ENCODE assay signal across 27 cellular contexts in genomic region chr5:154819546-154819945, GRCh38. TPM values are rescaled to one million over a fixed set of nuclear protein-coding genes. Genes with fewer than 3 reads are reported as not detected.
DNase-seq lines count a peak whose midpoint lies in the region; ATAC-seq, FAIRE-seq and TF ChIP-seq lines count a peak whose summit lies in the region.
"Had no signal": no experiment of that assay in that cellular context is flagged by ENCODE, and none has a peak within 500 bp of the region (broad histone marks: within the 10 kb centered on the region; RNA-seq: fewer than 3 reads in every experiment).

No MANE protein-coding gene starts in this region.

- no peak for ATAC-seq in activated CD8-positive, alpha-beta memory T cell treated with anti-CD3 and anti-CD28 coated beads, Interleukin-2, amount 10 ng/mL, durations not matched to agents 7 days and 5 days
- ATAC-seq in K562 (no peak), HG03460 (IDR thresholded peaks at IDR 0.05; ENCODE audit: unreplicated experiment) (no peak)
- ATAC-seq: A549, SK-N-SH treated with all-trans-retinoic acid at 6 μM for 48 hours had no signal

- H3K27ac ChIP-seq in K562 (ENCODE audit: extremely low read depth, low read depth, low read length) = peak overlapping the region; percentile 34; the same call in 1 of the 3 replicates
- H3K27ac ChIP-seq in esophagus muscularis mucosa (replicated peaks in 1 of 4) = peak overlapping the region in 1 of 4 donors; percentile 36
- H3K27ac ChIP-seq: A549, hepatocyte, transverse colon, VCaP had no signal

- TF ChIP-seq RAD21 in K562 (CRISPR knock-in tag; conservative IDR thresholded peaks at IDR 0.05 in 1 of 2, IDR thresholded peaks at IDR 0.05 in 1 of 2) = no peak

- CTCF ChIA-PET in activated CD8-positive, alpha-beta memory T cell treated with anti-CD3 and anti-CD28 coated beads, Interleukin-2, amount 10 ng/mL, durations not matched to agents 7 days and 5 days (lab: Charles Lee) = interaction anchor here (0.9 to 1.3 kb wide), 3 partner anchors 15 to 169 kb away, joined by 3 to 6 read pairs (median 3); no protein-coding TSS in a partner anchor
- CTCF ChIA-PET in Caco-2 (lab: Charles Lee) (interaction anchor here (0.5 kb wide), 1 partner anchor 255 kb away, joined by 3 read pairs; no protein-coding TSS in a partner anchor), K562 (lab: Yijun Ruan, JAX; ENCODE audit: low intra/inter-chr PET ratio) (no interaction called here)

- peak overlapping the region; percentile 55 for H3K27ac Mint-ChIP-seq in activated CD8-positive, alpha-beta memory T cell treated with anti-CD3 and anti-CD28 coated beads, Interleukin-2, amount 10 ng/mL, durations not matched to agents 7 days and 5 days
- H3K27ac Mint-ChIP-seq in Caco-2 (ENCODE audit: unreplicated experiment) (peak overlapping the region; percentile 42), nephron progenitor cell (peak overlapping the region; percentile 64)

- H3K36me3 ChIP-seq in Caco-2 (ENCODE audit: control insufficient read depth, insufficient read depth, low read length) (peaks cover 5% of the 10 kb centered on the region), K562 (ENCODE audit: control insufficient read depth, insufficient read depth, low read length) (peaks cover 96% of the 10 kb centered on the region), esophagus muscularis mucosa (peaks cover 15 to 98% (median 92%) of the 10 kb centered on the region in 4 donors)

- peaks cover 26% of the 10 kb centered on the region for H3K36me3 Mint-ChIP-seq in activated CD8-positive, alpha-beta memory T cell treated with anti-CD3 and anti-CD28 coated beads, Interleukin-2, amount 10 ng/mL, durations not matched to agents 7 days and 5 days
- H3K36me3 Mint-ChIP-seq in Caco-2 (ENCODE audit: insufficient read depth, unreplicated experiment) (peaks cover 99% of the 10 kb centered on the region), nephron progenitor cell (ENCODE audit: low read depth) (peaks cover 80% of the 10 kb centered on the region)

- TF ChIP-seq POLR2A in K562 (conservative IDR thresholded peaks at IDR 0.05) = no peak
- TF ChIP-seq POLR2A in esophagus muscularis mucosa (IDR thresholded peaks at IDR 0.05; ENCODE audit: low read depth) = no peak

- no peaks in the 10 kb centered on the region; the same call in 1 of the 2 replicates for H3K4me1 ChIP-seq in Caco-2
- peaks cover 19 to 26% of the 10 kb centered on the region in 2 experiments for H3K4me1 ChIP-seq in K562 (replicated peaks in 1 of 2; ENCODE audit: control insufficient read depth in 2 of 2, insufficient read depth in 2 of 2, low read length in 2 of 2)
- peaks cover 0 to 19% (median 14%) of the 10 kb centered on the region in 4 donors for H3K4me1 ChIP-seq in esophagus muscularis mucosa
- H3K4me1 ChIP-seq: transverse colon had no signal

- H4K20me1 ChIP-seq in K562 (replicated peaks; ENCODE audit: control insufficient read depth, insufficient read depth, low read length) = peaks cover 4% of the 10 kb centered on the region; the same call in 1 of the 2 replicates

- TF ChIP-seq CTCF in Caco-2 (IDR thresholded peaks at IDR 0.05; ENCODE audit: insufficient read depth in 1 of 2, low read depth in 1 of 2, low read length in 1 of 2, severe bottlenecking in 1 of 2, unreplicated experiment in 1 of 2) = no peak
- no peak for TF ChIP-seq CTCF in K562 (IDR thresholded peaks at IDR 0.05 in 2 of 3, conservative IDR thresholded peaks at IDR 0.05 in 1 of 3; ENCODE audit: insufficient read depth in 2 of 3, low read depth in 1 of 3, low read length in 3 of 3)
- no peak for TF ChIP-seq CTCF in nephron progenitor cell (IDR thresholded peaks at IDR 0.05)
- no peak for TF ChIP-seq CTCF in esophagus muscularis mucosa (IDR thresholded peaks at IDR 0.05)

- H3K4me1 Mint-ChIP-seq in activated CD8-positive, alpha-beta memory T cell treated with anti-CD3 and anti-CD28 coated beads, Interleukin-2, amount 10 ng/mL, durations not matched to agents 7 days and 5 days = peaks cover 29% of the 10 kb centered on the region
- H3K4me1 Mint-ChIP-seq in Caco-2 (ENCODE audit: low read depth, unreplicated experiment) (no peaks in the 10 kb centered on the region), nephron progenitor cell (peaks cover 12% of the 10 kb centered on the region)

- in situ Hi-C loops in K562 (cut with MboI) = no loop called here

- peaks cover 3% of the 10 kb centered on the region for H3K9me1 ChIP-seq in K562 (ENCODE audit: control insufficient read depth, insufficient read depth, low read length)

- H2AFZ ChIP-seq in K562 (ENCODE audit: low read depth, low read length) = no peak overlapping the region
- H2AFZ ChIP-seq: hepatocyte had no signal

- no peak for DNase-seq in activated CD8-positive, alpha-beta memory T cell treated with anti-CD3 and anti-CD28 coated beads, Interleukin-2, amount 10 ng/mL, durations not matched to agents 7 days and 5 days
- no peak for DNase-seq in activated CD8-positive, alpha-beta memory T cell treated with anti-CD3 and anti-CD28 coated beads for 24 hours
- DNase-seq in Caco-2 (no peak), K562 (ENCODE audit: extremely low read depth in 1 of 4, low spot score in 3 of 4) (no peak), nephron progenitor cell (no peak), mesenteric fat pad (ENCODE audit: low spot score) (no peak), esophagus muscularis mucosa (ENCODE audit: extremely low spot score) (no peak)
- DNase-seq: activated CD4-positive, alpha-beta T cell treated with anti-CD3 and anti-CD28 coated beads, Interleukin-2, amount 50 U/mL, for 1 hour; activated CD8-positive, alpha-beta memory T cell treated with anti-CD3 and anti-CD28 coated beads, Interleukin-2, amount 50 U/mL, for 4 hours; activated gamma-delta T cell; AML-193; CD4-positive, alpha-beta memory T cell; cortex of kidney; GOT3; mesendoderm; NCI-H1048; NCI-H1694; stimulated activated CD8-positive, alpha-beta memory T cell treated with anti-CD3 and anti-CD28 coated beads, Interleukin-4, amount 100 ng/mL, for 48 hours; transverse colon had no signal

- peaks cover 8% of the 10 kb centered on the region; the same call in 1 of the 3 replicates for H3K79me2 ChIP-seq in K562 (ENCODE audit: control insufficient read depth, insufficient read depth, low read length)

- TF ChIP-seq EP300 in K562 (IDR thresholded peaks at IDR 0.05; ENCODE audit: low read length) (no peak), esophagus muscularis mucosa (IDR thresholded peaks at IDR 0.05) (no peak)

- 84% methylated on average over 6 of the region's 7 CpGs for WGBS in K562 (ENCODE audit: insufficient coverage, low coverage, missing lambda C conversion rate)
- WGBS in esophagus muscularis mucosa = 72% methylated on average over 7 of the region's 7 CpGs

- no peak for FAIRE-seq in K562 (lab: Jason Lieb, UNC)
- FAIRE-seq: A549, frontal cortex had no signal

- no peaks in the 10 kb centered on the region for H3K9me3 Mint-ChIP-seq in activated CD8-positive, alpha-beta memory T cell treated with anti-CD3 and anti-CD28 coated beads, Interleukin-2, amount 10 ng/mL, durations not matched to agents 7 days and 5 days (ENCODE audit: low read depth)
- H3K9me3 Mint-ChIP-seq in Caco-2 (ENCODE audit: unreplicated experiment) = no peaks in the 10 kb centered on the region
- no peaks in the 10 kb centered on the region for H3K9me3 Mint-ChIP-seq in nephron progenitor cell
- H3K9me3 Mint-ChIP-seq: CD4-positive, alpha-beta memory T cell had no signal

- BruUV-seq in Caco-2 (replicated peaks; lab: Mats Ljungman, UMichigan) = no TSS peak
- TSS peak; percentile 43 for BruUV-seq in K562 (replicated peaks; lab: Mats Ljungman, UMichigan)

- H3K27me3 Mint-ChIP-seq in activated CD8-positive, alpha-beta memory T cell treated with anti-CD3 and anti-CD28 coated beads, Interleukin-2, amount 10 ng/mL, durations not matched to agents 7 days and 5 days = no peaks in the 10 kb centered on the region
- no peaks in the 10 kb centered on the region for H3K27me3 Mint-ChIP-seq in Caco-2 (ENCODE audit: insufficient read depth, unreplicated experiment)
- H3K27me3 Mint-ChIP-seq in nephron progenitor cell (ENCODE audit: low read depth, poor library complexity) = no peaks in the 10 kb centered on the region
- H3K27me3 Mint-ChIP-seq: CD4-positive, alpha-beta memory T cell had no signal

- no peak overlapping the region for H3K9ac ChIP-seq in K562 (ENCODE audit: insufficient read depth in 1 of 2, low read depth in 2 of 2, low read length in 2 of 2)

- H3K4me3 ChIP-seq in Caco-2 (ENCODE audit: low read depth, low read length) (no peak overlapping the region), K562 (no peak overlapping the region), esophagus muscularis mucosa (no peak overlapping the region)
- H3K4me3 ChIP-seq: A549, hepatocyte, skin epidermis, transverse colon had no signal

- H3K4me2 ChIP-seq in K562 (ENCODE audit: insufficient read depth, low read length) = no peak overlapping the region
- H3K4me2 ChIP-seq: A549, hepatocyte had no signal

- no peak overlapping the region for H3K4me3 Mint-ChIP-seq in activated CD8-positive, alpha-beta memory T cell treated with anti-CD3 and anti-CD28 coated beads, Interleukin-2, amount 10 ng/mL, durations not matched to agents 7 days and 5 days
- no peak overlapping the region for H3K4me3 Mint-ChIP-seq in Caco-2 (ENCODE audit: unreplicated experiment)
- no peak overlapping the region for H3K4me3 Mint-ChIP-seq in nephron progenitor cell

- H3K27me3 ChIP-seq in Caco-2 (replicated peaks; ENCODE audit: control insufficient read depth, insufficient read depth, low read length) (no peaks in the 10 kb centered on the region), K562 (ENCODE audit: control insufficient read depth in 2 of 2, insufficient read depth in 2 of 2, low read length in 2 of 2) (no peaks in the 10 kb centered on the region), esophagus muscularis mucosa (no peaks in the 10 kb centered on the region)
- H3K27me3 ChIP-seq: hepatocyte, transverse colon had no signal

- H3K9me3 ChIP-seq in Caco-2 (no peaks in the 10 kb centered on the region), K562 (replicated peaks; ENCODE audit: control insufficient read depth, insufficient read depth, low read depth, low read length) (no peaks in the 10 kb centered on the region), esophagus muscularis mucosa (no peaks in the 10 kb centered on the region)
- H3K9me3 ChIP-seq: A549, transverse colon had no signal

- POLR2A ChIA-PET in Caco-2 (lab: Charles Lee) = no interaction called here
- POLR2A ChIA-PET in K562 (lab: Yijun Ruan, JAX) = interaction anchor here (0.8 to 1.3 kb wide), 4 partner anchors 8 to 172 kb away, joined by 3 to 4 read pairs (median 3); no protein-coding TSS in a partner anchor

- intact Hi-C loops in Caco-2 (cut with micrococcal nuclease; ENCODE audit: unreplicated experiment) = no loop called here
- intact Hi-C loops in K562 (cut with micrococcal nuclease) = loop anchor here (2.0 kb wide), 3 partner anchors 15 to 49 kb away; partner anchors contain the start of gene CNOT8
- intact Hi-C loops in esophagus muscularis mucosa (cut with DNase I) = no loop called here

RNA-seq across cellular contexts. Expression of gene FAXDC2, which starts 30.9 kb away (rescaled TPM):
- total RNA-seq in activated CD8-positive, alpha-beta memory T cell treated with anti-CD3 and anti-CD28 coated beads, Interleukin-2, amount 10 ng/mL, durations not matched to agents 7 days and 5 days = not detected
- total RNA-seq in Caco-2 (2022) (0.95 and 1.6 TPM in 2 replicates), K562 (2014; rRNA removed) (9.8 and 12.1 TPM in 2 replicates), K562 (2014; rRNA removed; fragmentation: Illumina TruSeq; extraction: Trizol) (14.3 and 16.2 TPM in 2 replicates), K562 (2015; rRNA removed; fragmentation: Illumina TruSeq; extraction: Trizol) (6.2 and 7.4 TPM in 2 replicates), K562 (2021) (12.0 and 13.1 TPM in 2 replicates), mesenteric fat pad (13.2 TPM), esophagus muscularis mucosa (10 to 100 TPM; 27.6 to 32.1 (median 29.5) TPM)
- total RNA-seq in K562 (2011; cell fraction: chromatin; rRNA removed; ENCODE audit: low replicate concordance) = 48.9 and 53.4 TPM in 2 replicates
- 32.5 and 34.2 TPM in 2 replicates for total RNA-seq in K562 (2011; cell fraction: nucleolus; rRNA removed)
- 47.6 and 48.8 TPM in 2 replicates for total RNA-seq in K562 (2011; cell fraction: nucleoplasm; rRNA removed)
- polyA plus RNA-seq in K562 (2011; rRNA removed) (21.4 and 24.0 TPM in 2 replicates), K562 (2014; fragmentation: Illumina TruSeq; extraction: Trizol) (23.7 and 30.0 TPM in 2 replicates), K562 (2014; fragmentation: Nextera tagmentation; extraction: Ambion mirVana) (1 to 10 TPM; 2.4 to 3.5 TPM), K562 (2014; rRNA removed) (9.9 and 13.8 TPM in 2 replicates)
- 28.0 and 29.5 TPM in 2 replicates for polyA plus RNA-seq in K562 (2011; cell fraction: cytosol; rRNA removed)
- 39.8 and 42.0 TPM in 2 replicates for polyA plus RNA-seq in K562 (2011; cell fraction: nucleus; rRNA removed)
- polyA plus RNA-seq in K562 (2012) = 14.7 and 16.6 TPM in 2 replicates
- 25.9 and 26.6 TPM in 2 replicates for polyA minus RNA-seq in K562 (2011; rRNA and poly(A)+ RNA removed)
- polyA minus RNA-seq in K562 (2011; cell fraction: cytosol; rRNA and poly(A)+ RNA removed) = 15.1 and 17.7 TPM in 2 replicates
- polyA minus RNA-seq in K562 (2011; cell fraction: nucleus; rRNA and poly(A)+ RNA removed) = 12.1 and 15.7 TPM in 2 replicates
- total RNA-seq: NCI-H460 had no signal

RNA-seq across cellular contexts. Expression of gene CNOT8, which starts 38.9 kb away (rescaled TPM):
- 10 to 100 TPM; 61.6 to 62.4 TPM for total RNA-seq in activated CD8-positive, alpha-beta memory T cell treated with anti-CD3 and anti-CD28 coated beads, Interleukin-2, amount 10 ng/mL, durations not matched to agents 7 days and 5 days
- 38.1 and 41.2 TPM in 2 replicates for total RNA-seq in Caco-2 (2022)
- total RNA-seq in K562 (2011; cell fraction: chromatin; rRNA removed; ENCODE audit: low replicate concordance) = 33.1 and 62.7 TPM in 2 replicates
- total RNA-seq in K562 (2011; cell fraction: nucleolus; rRNA removed) = 21.3 and 25.4 TPM in 2 replicates
- 30.8 and 33.4 TPM in 2 replicates for total RNA-seq in K562 (2011; cell fraction: nucleoplasm; rRNA removed)
- 52.6 and 55.4 TPM in 2 replicates for total RNA-seq in K562 (2014; rRNA removed)
- 53.6 and 64.3 TPM in 2 replicates for total RNA-seq in K562 (2014; rRNA removed; fragmentation: Illumina TruSeq; extraction: Trizol)
- total RNA-seq in K562 (2015; rRNA removed; fragmentation: Illumina TruSeq; extraction: Trizol) = 40.2 and 42.0 TPM in 2 replicates
- 47.7 and 51.8 TPM in 2 replicates for total RNA-seq in K562 (2021)
- 67.7 and 68.9 TPM in 2 replicates for polyA plus RNA-seq in K562 (2011; rRNA removed)
- 39.2 and 66.3 TPM in 2 replicates for polyA plus RNA-seq in K562 (2011; cell fraction: cytosol; rRNA removed)
- 28.0 and 43.7 TPM in 2 replicates for polyA plus RNA-seq in K562 (2011; cell fraction: nucleus; rRNA removed)
- polyA plus RNA-seq in K562 (2012) = 37.9 and 38.1 TPM in 2 replicates
- polyA plus RNA-seq in K562 (2014; fragmentation: Illumina TruSeq; extraction: Trizol) = 56.6 and 60.5 TPM in 2 replicates
- 10 to 100 TPM; 15.2 to 17.5 TPM for polyA plus RNA-seq in K562 (2014; fragmentation: Nextera tagmentation; extraction: Ambion mirVana)
- polyA plus RNA-seq in K562 (2014; rRNA removed) = 49.7 and 52.1 TPM in 2 replicates
- polyA minus RNA-seq in K562 (2011; rRNA and poly(A)+ RNA removed) = 83.4 and 86.5 TPM in 2 replicates
- polyA minus RNA-seq in K562 (2011; cell fraction: cytosol; rRNA and poly(A)+ RNA removed) = 24.7 and 34.5 TPM in 2 replicates
- 10.9 and 20.1 TPM in 2 replicates for polyA minus RNA-seq in K562 (2011; cell fraction: nucleus; rRNA and poly(A)+ RNA removed)
- 45.0 TPM for total RNA-seq in mesenteric fat pad
- 10 to 100 TPM; 41.1 to 72.6 (median 62.2) TPM for total RNA-seq in esophagus muscularis mucosa
